Comparison of ENCODE assay signal across 11 cellular contexts in genomic region chr15:33098082-33099058, GRCh38.
DNase-seq lines count a peak whose midpoint lies in the region; ATAC-seq, FAIRE-seq and TF ChIP-seq lines count a peak whose summit lies in the region.
"Had no signal": no experiment of that assay in that cellular context is flagged by ENCODE, and none has a peak within 500 bp of the region (broad histone marks: within the 10 kb centered on the region; RNA-seq: fewer than 3 reads in every experiment).

No MANE protein-coding gene starts in this region.

- no peak overlapping the region for H2AFZ ChIP-seq in Karpas-422 (ENCODE audit: low read length)

- H3K27me3 ChIP-seq in SJSA1 (replicated peaks) (no peaks in the 10 kb centered on the region), skeletal muscle satellite cell (ENCODE audit: control insufficient read depth, insufficient read depth, low read length) (no peaks in the 10 kb centered on the region), Karpas-422 (ENCODE audit: low read length) (no peaks in the 10 kb centered on the region)
- H3K27me3 ChIP-seq: esophagus muscularis mucosa had no signal

- H3K9me3 ChIP-seq in SJSA1 (replicated peaks) (no peaks in the 10 kb centered on the region), skeletal muscle satellite cell (replicated peaks; ENCODE audit: low read length) (no peaks in the 10 kb centered on the region), Karpas-422 (ENCODE audit: low read length) (no peaks in the 10 kb centered on the region)
- H3K9me3 ChIP-seq: esophagus muscularis mucosa had no signal

- H3K9ac ChIP-seq in skeletal muscle satellite cell (ENCODE audit: low read depth, low read length) (peak overlapping the region; percentile 54), Karpas-422 (ENCODE audit: low read length) (no peak overlapping the region)

- peaks cover 34% of the 10 kb centered on the region for H3K4me1 ChIP-seq in SJSA1 (replicated peaks)
- peaks cover 41% of the 10 kb centered on the region for H3K4me1 ChIP-seq in skeletal muscle satellite cell (ENCODE audit: control insufficient read depth, insufficient read depth, low read length)
- no peaks in the 10 kb centered on the region for H3K4me1 ChIP-seq in Karpas-422 (ENCODE audit: low read length)

- peak; percentile 39 for DNase-seq in H54 (ENCODE audit: insufficient read length, low spot score)
- peak; percentile 66 to 72 for DNase-seq in SJSA1 (ENCODE audit: low read depth in 1 of 2, low spot score in 2 of 2)
- peak; percentile 66 for DNase-seq in fibroblast of gingiva (ENCODE audit: low read depth)
- DNase-seq in activated T-cell treated with anti-CD3 and anti-CD28 coated beads for 4 hours = no peak
- no peak for DNase-seq in Karpas-422
- DNase-seq in germinal center (ENCODE audit: low spot score) = no peak
- DNase-seq: activated naive CD8-positive, alpha-beta T cell treated with anti-CD3 and anti-CD28 coated beads, Interleukin-2, amount 10 ng/mL, durations not matched to agents 7 days and 5 days; NCI-H2029 treated with DMSO at 0.1 percent for 48 hours had no signal

- no peak overlapping the region for H3K4me3 ChIP-seq in SJSA1
- peak overlapping the region; percentile 34 for H3K4me3 ChIP-seq in skeletal muscle satellite cell (ENCODE audit: low read length)
- no peak overlapping the region for H3K4me3 ChIP-seq in Karpas-422 (ENCODE audit: low read length)
- H3K4me3 ChIP-seq: esophagus muscularis mucosa had no signal

- peak; percentile 99 for FAIRE-seq in H54 (lab: Jason Lieb, UNC)

- H3K4me2 ChIP-seq in skeletal muscle satellite cell (ENCODE audit: low read length) (peak overlapping the region; percentile 61), Karpas-422 (ENCODE audit: low read depth, low read length, poor library complexity, severe bottlenecking) (no peak overlapping the region)

- ATAC-seq in GM21529 (IDR thresholded peaks at IDR 0.05; ENCODE audit: unreplicated experiment) = no peak

- H4K20me1 ChIP-seq in Karpas-422 (ENCODE audit: insufficient read depth, low read depth, low read length) = no peaks in the 10 kb centered on the region

- no peaks in the 10 kb centered on the region for H3K9me2 ChIP-seq in Karpas-422 (replicated peaks; ENCODE audit: insufficient read depth, low read length)

- H3K79me2 ChIP-seq in Karpas-422 (ENCODE audit: low read length) = no peaks in the 10 kb centered on the region

- peak overlapping the region; percentile 65 for H3K27ac ChIP-seq in SJSA1
- no peak overlapping the region for H3K27ac ChIP-seq in Karpas-422 (ENCODE audit: low read length)
- H3K27ac ChIP-seq: esophagus muscularis mucosa had no signal

- H3K36me3 ChIP-seq in SJSA1 = no peaks in the 10 kb centered on the region
- no peaks in the 10 kb centered on the region for H3K36me3 ChIP-seq in skeletal muscle satellite cell (ENCODE audit: insufficient read depth, low read length)
- H3K36me3 ChIP-seq in Karpas-422 (ENCODE audit: insufficient read depth, low read length) = no peaks in the 10 kb centered on the region
- H3K36me3 ChIP-seq: esophagus muscularis mucosa had no signal

- no peak for TF ChIP-seq POLR2A in H54 (IDR thresholded peaks at IDR 0.05; ENCODE audit: low read depth, low read length)

Comparison
In these comparisons a context has a peak if more than half of its experiments do, and no peak if none do; other contexts are left out.
1. DNase-seq: peak in H54 (single experiment), SJSA1 (2 of 2) and fibroblast of gingiva (single experiment); none in activated T-cell treated with anti-CD3 and anti-CD28 coated beads for 4 hours (single experiment), Karpas-422 (single experiment) and germinal center (single experiment).